ENCODE assay signal across 4 cellular contexts in the genomic region with DNA sequence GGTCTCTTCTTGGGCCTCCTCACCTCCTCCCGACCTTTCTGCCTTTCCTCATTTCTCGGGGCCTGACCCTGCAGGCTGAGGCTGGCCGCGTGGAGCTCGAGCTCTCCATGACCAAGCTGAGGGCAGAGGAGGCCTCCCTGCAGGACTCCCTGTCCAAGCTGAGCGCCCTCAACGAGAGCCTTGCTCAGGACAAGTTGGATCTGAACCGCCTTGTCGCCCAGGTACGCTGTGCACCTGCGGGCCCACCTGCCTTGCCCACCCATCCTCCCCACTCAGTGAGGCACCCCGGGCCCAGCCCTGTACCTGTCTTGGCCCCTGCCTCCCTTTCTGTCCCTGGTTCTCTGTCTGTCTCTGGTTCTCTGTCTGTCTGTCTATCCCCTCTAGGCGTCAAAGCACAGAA. TPM values are rescaled to one million over a fixed set of nuclear protein-coding genes. Genes with fewer than 3 reads are reported as not detected.
"Had no signal": no experiment of that assay in that cellular context is flagged by ENCODE, and none has a peak within 500 bp of the region (broad histone marks: within the 10 kb centered on the region; RNA-seq: fewer than 3 reads in every experiment).

No MANE protein-coding gene starts in this region.

RNA-seq across cellular contexts. Expression of a gene that starts 34.2 kb away (rescaled TPM):
- polyA plus RNA-seq: immature natural killer cell had no signal

RNA-seq across cellular contexts. Expression of a gene that starts 50.4 kb away (rescaled TPM):
- total RNA-seq: myocyte had no signal
- polyA plus RNA-seq: heart left ventricle, hepatocyte had no signal
